ENCODE assay signal across 8 cellular contexts in the genomic region with DNA sequence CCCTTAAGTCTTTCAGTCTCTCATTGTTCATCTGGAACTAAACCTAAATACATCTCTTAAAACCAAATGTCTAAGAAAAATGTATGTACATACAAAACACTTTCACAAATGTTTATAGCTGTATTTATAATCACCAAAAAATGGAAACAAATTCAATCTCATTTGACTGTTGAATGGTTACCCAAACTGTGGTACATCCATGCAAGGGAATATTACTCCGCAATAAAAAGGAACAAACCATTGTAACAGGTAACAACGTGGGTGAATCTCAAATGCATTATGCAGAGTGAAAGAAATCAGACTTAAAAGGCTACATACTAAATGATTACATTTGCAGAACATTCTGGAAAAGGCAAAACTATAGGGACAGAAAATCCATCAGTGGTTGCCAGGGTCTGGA.
"Had no signal": no experiment of that assay in that cellular context is flagged by ENCODE, and none has a peak within 500 bp of the region (broad histone marks: within the 10 kb centered on the region; RNA-seq: fewer than 3 reads in every experiment).

No MANE protein-coding gene starts in this region.

- H3K4me3 ChIP-seq: GM12878 had no signal

- ATAC-seq: GM12878 had no signal

- DNase-seq: GDM1, GF-D8 had no signal

- FAIRE-seq: G401.6, GM12878, GM12891, GM12892, GM18507, GM19239 had no signal
